ENCODE assay signal across 18 cellular contexts in the genomic region with DNA sequence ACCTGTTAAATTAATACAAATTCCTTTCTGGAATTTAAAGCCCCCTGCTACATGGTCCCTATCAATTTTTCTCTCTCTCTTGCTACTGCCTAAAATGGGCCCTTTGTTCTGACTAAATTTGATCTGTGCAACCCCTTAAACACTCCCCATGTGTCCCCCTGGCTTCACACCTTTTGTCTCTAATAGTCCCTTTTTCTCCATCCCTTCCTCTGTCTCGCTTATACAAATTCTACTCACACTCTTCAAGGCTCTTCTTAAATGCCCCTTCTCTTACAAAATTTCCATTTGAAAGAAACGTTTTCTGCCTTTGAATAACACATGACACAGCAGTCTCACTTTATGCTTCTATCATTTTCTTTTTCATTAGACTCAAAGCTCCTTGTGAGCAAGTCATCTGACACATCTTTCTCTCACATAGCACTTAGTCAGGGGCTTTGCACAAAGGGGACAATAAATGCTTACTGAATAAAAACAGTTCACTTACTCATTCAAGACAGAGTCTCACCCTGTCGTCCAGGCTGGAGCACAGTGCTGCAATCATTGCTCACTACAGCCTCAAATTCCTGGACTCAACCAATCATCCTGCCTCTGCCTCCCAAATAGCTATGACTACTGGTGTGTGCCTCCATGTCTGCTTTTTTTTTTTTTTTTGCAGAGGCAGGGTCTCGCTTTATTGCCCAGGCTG. TPM values are rescaled to one million over a fixed set of nuclear protein-coding genes. Genes with fewer than 3 reads are reported as not detected.
DNase-seq lines count a peak whose midpoint lies in the region; ATAC-seq and TF ChIP-seq lines count a peak whose summit lies in the region.
"Had no signal": no experiment of that assay in that cellular context is flagged by ENCODE, and none has a peak within 500 bp of the region (broad histone marks: within the 10 kb centered on the region; RNA-seq: fewer than 3 reads in every experiment).

No MANE protein-coding gene starts in this region.

- H3K36me3 Mint-ChIP-seq in activated CD4-positive, alpha-beta memory T cell treated with anti-CD3 and anti-CD28 coated beads for 36 hours: no peaks in the 10 kb centered on the region
- H3K36me3 Mint-ChIP-seq in activated CD4-positive, alpha-beta memory T cell treated with anti-CD3 and anti-CD28 coated beads, Interleukin-2, amount 10 ng/mL, durations not matched to agents 7 days and 5 days (ENCODE audit: low read depth): no peaks in the 10 kb centered on the region
- H3K36me3 Mint-ChIP-seq: activated naive CD8-positive, alpha-beta T cell treated with anti-CD3 and anti-CD28 coated beads, Interleukin-2, amount 10 ng/mL, durations not matched to agents 7 days and 5 days; CD4-positive, CD25-positive, alpha-beta regulatory T cell had no signal

- ATAC-seq in foreskin keratinocyte (peak; percentile 71), HG03439 (IDR thresholded peaks at IDR 0.05; ENCODE audit: unreplicated experiment) (no peak)

- H3K27ac ChIP-seq in foreskin keratinocyte: peak overlapping the region; percentile 97

- no peak overlapping the region for H3K4me3 Mint-ChIP-seq in activated CD4-positive, alpha-beta memory T cell treated with anti-CD3 and anti-CD28 coated beads for 36 hours
- H3K4me3 Mint-ChIP-seq in activated CD4-positive, alpha-beta memory T cell treated with anti-CD3 and anti-CD28 coated beads, Interleukin-2, amount 10 ng/mL, durations not matched to agents 7 days and 5 days: no peak overlapping the region
- H3K4me3 Mint-ChIP-seq: activated naive CD8-positive, alpha-beta T cell treated with anti-CD3 and anti-CD28 coated beads, Interleukin-2, amount 10 ng/mL, durations not matched to agents 7 days and 5 days; CD4-positive, CD25-positive, alpha-beta regulatory T cell; T-helper 1 cell treated with Interleukin-12 subunit alpha and Interleukin-12 subunit beta and Interleukin-4 antibody, amounts not matched to agents 30 μg/mL and 1 μg/mL, for 36 hours had no signal

- intact Hi-C loops in activated CD4-positive, alpha-beta memory T cell treated with anti-CD3 and anti-CD28 coated beads for 36 hours (cut with micrococcal nuclease): loop anchor here (1.0 to 5.0 kb wide), 2 partner anchors 12 to 357 kb away; a partner anchor contains a TSS

- peaks cover 5% of the 10 kb centered on the region for H3K4me1 Mint-ChIP-seq in activated CD4-positive, alpha-beta memory T cell treated with anti-CD3 and anti-CD28 coated beads for 36 hours (ENCODE audit: low read depth)
- H3K4me1 Mint-ChIP-seq in activated CD4-positive, alpha-beta memory T cell treated with anti-CD3 and anti-CD28 coated beads, Interleukin-2, amount 10 ng/mL, durations not matched to agents 7 days and 5 days: peaks cover 17% of the 10 kb centered on the region

- no peak for TF ChIP-seq CTCF in foreskin keratinocyte (conservative IDR thresholded peaks at IDR 0.05)

- POLR2A ChIA-PET in activated CD4-positive, alpha-beta memory T cell treated with anti-CD3 and anti-CD28 coated beads for 36 hours (lab: Charles Lee): no interaction called here
- POLR2A ChIA-PET in activated CD4-positive, alpha-beta memory T cell treated with anti-CD3 and anti-CD28 coated beads, Interleukin-2, amount 10 ng/mL, durations not matched to agents 7 days and 5 days (lab: Charles Lee): no interaction called here

- peaks cover 30% of the 10 kb centered on the region for H3K4me1 ChIP-seq in foreskin keratinocyte

- H3K27ac Mint-ChIP-seq in activated CD4-positive, alpha-beta memory T cell treated with anti-CD3 and anti-CD28 coated beads for 36 hours: no peak overlapping the region
- no peak overlapping the region for H3K27ac Mint-ChIP-seq in activated CD4-positive, alpha-beta memory T cell treated with anti-CD3 and anti-CD28 coated beads, Interleukin-2, amount 10 ng/mL, durations not matched to agents 7 days and 5 days
- H3K27ac Mint-ChIP-seq: activated naive CD8-positive, alpha-beta T cell treated with anti-CD3 and anti-CD28 coated beads, Interleukin-2, amount 10 ng/mL, durations not matched to agents 7 days and 5 days; CD4-positive, CD25-positive, alpha-beta regulatory T cell; T-helper 1 cell treated with Interleukin-12 subunit alpha and Interleukin-12 subunit beta and Interleukin-4 antibody, amounts not matched to agents 30 μg/mL and 1 μg/mL, for 36 hours had no signal

- CTCF ChIA-PET in activated CD4-positive, alpha-beta memory T cell treated with anti-CD3 and anti-CD28 coated beads for 36 hours (lab: Charles Lee): interaction anchor here (0.7 to 5.2 kb wide), 2 partner anchors 103 to 419 kb away, joined by 3 to 81 read pairs; a partner anchor contains a TSS
- CTCF ChIA-PET in activated CD4-positive, alpha-beta memory T cell treated with anti-CD3 and anti-CD28 coated beads, Interleukin-2, amount 10 ng/mL, durations not matched to agents 7 days and 5 days (lab: Charles Lee): interaction anchor here (1.5 to 3.3 kb wide), 3 partner anchors 11 to 424 kb away, joined by 5 to 70 read pairs (median 9); no protein-coding TSS in a partner anchor

- no peaks in the 10 kb centered on the region for H3K27me3 ChIP-seq in foreskin keratinocyte
- H3K27me3 ChIP-seq: transverse colon had no signal

- no peaks in the 10 kb centered on the region for H3K27me3 Mint-ChIP-seq in activated CD4-positive, alpha-beta memory T cell treated with anti-CD3 and anti-CD28 coated beads for 36 hours
- no peaks in the 10 kb centered on the region for H3K27me3 Mint-ChIP-seq in activated CD4-positive, alpha-beta memory T cell treated with anti-CD3 and anti-CD28 coated beads, Interleukin-2, amount 10 ng/mL, durations not matched to agents 7 days and 5 days
- H3K27me3 Mint-ChIP-seq: CD4-positive, CD25-positive, alpha-beta regulatory T cell had no signal

- in situ Hi-C loops in SK-MEL-5 (cut with HindIII; ENCODE audit: low pct_unique_long_range_greater_than_20kb, low sequenced_read_pairs): no loop called here

- H3K9me3 Mint-ChIP-seq in activated CD4-positive, alpha-beta memory T cell treated with anti-CD3 and anti-CD28 coated beads for 36 hours: no peaks in the 10 kb centered on the region
- no peaks in the 10 kb centered on the region for H3K9me3 Mint-ChIP-seq in activated CD4-positive, alpha-beta memory T cell treated with anti-CD3 and anti-CD28 coated beads, Interleukin-2, amount 10 ng/mL, durations not matched to agents 7 days and 5 days
- H3K9me3 Mint-ChIP-seq: activated naive CD8-positive, alpha-beta T cell treated with anti-CD3 and anti-CD28 coated beads, Interleukin-2, amount 10 ng/mL, durations not matched to agents 7 days and 5 days; CD4-positive, CD25-positive, alpha-beta regulatory T cell; T-helper 1 cell treated with Interleukin-12 subunit alpha and Interleukin-12 subunit beta and Interleukin-4 antibody, amounts not matched to agents 30 μg/mL and 1 μg/mL, for 36 hours had no signal

- peak; percentile 14 for DNase-seq in activated CD4-positive, alpha-beta memory T cell treated with anti-CD3 and anti-CD28 coated beads for 36 hours
- DNase-seq in activated CD4-positive, alpha-beta memory T cell treated with anti-CD3 and anti-CD28 coated beads, Interleukin-2, amount 10 ng/mL, durations not matched to agents 7 days and 5 days: no peak
- DNase-seq in SK-MEL-5 (ENCODE audit: low read depth, low spot score): peak; percentile 63
- peak; percentile 84 to 94 for DNase-seq in foreskin keratinocyte
- DNase-seq in renal cortical epithelial cell (ENCODE audit: low read depth): peak; percentile 68
- DNase-seq in NOMO-1 (lab: John Stamatoyannopoulos, UW; ENCODE audit: unreplicated experiment in 2 of 2): no peak
- no peak for DNase-seq in NCI-H1417 treated with DMSO at 0.1 percent for 48 hours (lab: John Stamatoyannopoulos, UW)
- DNase-seq: activated CD8-positive, alpha-beta memory T cell treated with anti-CD3 and anti-CD28 coated beads, Interleukin-2, amount 50 U/mL, for 4 hours; activated naive CD8-positive, alpha-beta T cell treated with anti-CD3 and anti-CD28 coated beads, Interleukin-2, amount 10 ng/mL, durations not matched to agents 7 days and 5 days; CD4-positive, CD25-positive, alpha-beta regulatory T cell; DMS79; effector memory CD4-positive, alpha-beta T cell; NCI-H1092; NCI-H2171 treated with DMSO at 0.1 percent for 48 hours; stimulated activated CD4-positive, alpha-beta T cell treated with anti-CD3 and anti-CD28 coated beads, Interleukin-4, amount 100 ng/mL, for 24 hours; transverse colon had no signal

RNA-seq across cellular contexts. Expression of a gene that starts 41.5 kb away (rescaled TPM):
- 10 to 100 TPM; 25.5 to 27.1 TPM for total RNA-seq in activated CD4-positive, alpha-beta memory T cell treated with anti-CD3 and anti-CD28 coated beads for 36 hours
- total RNA-seq in activated CD4-positive, alpha-beta memory T cell treated with anti-CD3 and anti-CD28 coated beads, Interleukin-2, amount 10 ng/mL, durations not matched to agents 7 days and 5 days: 10 to 100 TPM; 36.0 to 41.6 TPM
- total RNA-seq in SK-MEL-5 (2014; rRNA removed; shearing (Covaris generic)): 42.4 and 43.3 TPM in 2 replicates
- polyA plus RNA-seq in SK-MEL-5 (2015; cell fraction: cytosol; rRNA removed): 17.5 and 18.4 TPM in 2 replicates
- 288 and 322 TPM in 2 replicates for polyA plus RNA-seq in SK-MEL-5 (2015; cell fraction: nucleus; rRNA removed)
- total RNA-seq in foreskin keratinocyte (24.3 and 26.7 TPM in 2 replicates), renal cortical epithelial cell (27.3 and 55.8 TPM in 2 replicates)
- 17.9 and 19.3 TPM in 2 replicates for polyA plus RNA-seq in foreskin keratinocyte

Comparison
In these comparisons a context has a peak if more than half of its experiments do, and no peak if none do; other contexts are left out.
1. DNase-seq: peak in activated CD4-positive, alpha-beta memory T cell treated with anti-CD3 and anti-CD28 coated beads for 36 hours (single experiment), SK-MEL-5 (single experiment), foreskin keratinocyte (2 of 2) and renal cortical epithelial cell (single experiment); none in activated CD4-positive, alpha-beta memory T cell treated with anti-CD3 and anti-CD28 coated beads, Interleukin-2, amount 10 ng/mL, durations not matched to agents 7 days and 5 days (single experiment), NOMO-1 (0 of 2) and NCI-H1417 treated with DMSO at 0.1 percent for 48 hours (single experiment).